1 cellular context compared by ENCODE assay signal in genomic region chr19:55675661-55676354, GRCh38.
TF ChIP-seq lines count a peak whose summit lies in the region.

No MANE protein-coding gene starts in this region.

TF ChIP-seq in HepG2, 621 proteins besides CTCF, POLR2A, EP300 and RAD21:
- TF ChIP-seq ZBTB26 (CRISPR knock-in tag; IDR thresholded peaks at IDR 0.05; ENCODE audit: borderline replicate concordance) (no peak), HBP1 (CRISPR knock-in tag; IDR thresholded peaks at IDR 0.05; ENCODE audit: low read depth) (0 out of 2 replicates have a peak, but pooled peaks have one; percentile 6)
